8 cellular contexts compared by ENCODE assay signal in the genomic region with DNA sequence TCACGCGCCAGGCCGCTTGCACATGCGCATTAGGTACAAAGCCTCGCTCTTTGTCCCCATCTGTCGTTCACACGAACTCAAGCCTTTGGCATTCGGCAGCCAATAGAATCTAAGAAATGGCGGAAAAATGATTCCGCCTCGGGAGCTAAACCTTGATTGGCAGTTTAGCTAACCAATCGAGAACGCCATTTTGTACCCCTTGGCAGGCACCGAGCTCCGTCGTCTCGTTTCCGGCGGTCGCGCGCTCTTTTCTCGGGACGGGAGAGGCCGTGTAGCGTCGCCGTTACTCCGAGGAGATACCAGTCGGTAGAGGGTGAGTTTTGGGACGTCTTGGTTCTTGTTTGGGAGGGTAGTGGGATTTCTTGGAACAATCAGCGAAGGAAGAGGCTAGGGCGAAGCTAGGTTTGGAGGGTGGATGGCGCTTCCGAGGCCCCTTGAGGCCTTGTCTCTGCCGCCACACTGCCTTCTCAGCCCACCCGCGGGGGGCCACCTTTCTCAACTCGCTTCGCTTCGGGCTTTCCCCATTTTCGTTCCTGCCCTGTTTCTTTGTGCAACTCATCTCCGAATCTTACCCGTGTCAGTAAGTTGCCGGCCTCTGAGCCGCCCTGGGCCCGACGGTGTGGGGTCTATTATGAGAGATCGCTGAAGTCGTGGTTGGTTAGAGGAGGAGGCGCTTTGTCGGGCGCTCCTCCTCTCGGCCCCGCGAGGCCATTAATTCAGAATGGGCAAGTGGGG.
A peak's percentile ranks its signal among the peaks of the same experiment; 100 is the strongest.
DNase-seq lines count a peak whose midpoint lies in the region; ATAC-seq lines count a peak whose summit lies in the region.

A gene with protein sequence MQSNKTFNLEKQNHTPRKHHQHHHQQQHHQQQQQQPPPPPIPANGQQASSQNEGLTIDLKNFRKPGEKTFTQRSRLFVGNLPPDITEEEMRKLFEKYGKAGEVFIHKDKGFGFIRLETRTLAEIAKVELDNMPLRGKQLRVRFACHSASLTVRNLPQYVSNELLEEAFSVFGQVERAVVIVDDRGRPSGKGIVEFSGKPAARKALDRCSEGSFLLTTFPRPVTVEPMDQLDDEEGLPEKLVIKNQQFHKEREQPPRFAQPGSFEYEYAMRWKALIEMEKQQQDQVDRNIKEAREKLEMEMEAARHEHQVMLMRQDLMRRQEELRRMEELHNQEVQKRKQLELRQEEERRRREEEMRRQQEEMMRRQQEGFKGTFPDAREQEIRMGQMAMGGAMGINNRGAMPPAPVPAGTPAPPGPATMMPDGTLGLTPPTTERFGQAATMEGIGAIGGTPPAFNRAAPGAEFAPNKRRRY (plus strand): TSS at position 227 of the 735 bp plus-strand sequence. CDS start 7,003 bp downstream, outside the sequence.

- DNase-seq in AG08396 (ENCODE audit: low spot score): peak; percentile 85
- DNase-seq in NCI-H446 (lab: John Stamatoyannopoulos, UW): peak; percentile 95 to 99
- peak; percentile 73 for DNase-seq in activated CD4-positive, CD25-positive, alpha-beta regulatory T cell treated with anti-CD3 and anti-CD28 coated beads, Interleukin-2, amount 50 U/mL, for 16 hours (ENCODE audit: low read depth, low spot score)
- DNase-seq in central memory CD8-positive, alpha-beta T cell (ENCODE audit: low spot score in 2 of 2): peak; percentile 57 to 83
- peak; percentile 98 for DNase-seq in iris pigment epithelial cell (ENCODE audit: low read depth)
- DNase-seq in stimulated activated CD4-positive, alpha-beta T cell treated with anti-CD3 and anti-CD28 coated beads, Interleukin-12 subunit alpha, Interleukin-12 subunit beta, amount 100 ng/mL, for 24 hours (ENCODE audit: low read depth in 2 of 2): peak; percentile 60 to 67

- H3K36me3 Mint-ChIP-seq in central memory CD8-positive, alpha-beta T cell (ENCODE audit: insufficient read depth): peaks cover 15% of the 10 kb centered on the region

- peak; percentile 86 for ATAC-seq in GM19023 (IDR thresholded peaks at IDR 0.05; ENCODE audit: unreplicated experiment)
- peak; percentile 91 for ATAC-seq in HG03280 (IDR thresholded peaks at IDR 0.05; ENCODE audit: unreplicated experiment)
- ATAC-seq in central memory CD8-positive, alpha-beta T cell (replicated peaks; ENCODE audit: extremely low read depth, poor library complexity, severe bottlenecking): peak; percentile 88

- H3K27ac Mint-ChIP-seq in central memory CD8-positive, alpha-beta T cell (ENCODE audit: low read depth): peak within 1 kb of the TSS; percentile 100

- H3K9me3 Mint-ChIP-seq in central memory CD8-positive, alpha-beta T cell: no peaks in the 10 kb centered on the region

- H3K27me3 Mint-ChIP-seq in central memory CD8-positive, alpha-beta T cell: no peaks in the 10 kb centered on the region

- H3K4me1 Mint-ChIP-seq in central memory CD8-positive, alpha-beta T cell: peaks cover 5% of the 10 kb centered on the region

- H3K4me3 Mint-ChIP-seq in central memory CD8-positive, alpha-beta T cell: peak within 1 kb of the TSS; percentile 95

Comparison
In these comparisons a context has a peak if more than half of its experiments do, and no peak if none do; other contexts are left out.
1. Peak in every context shown above with its lines: DNase-seq and ATAC-seq.